In genomic region chr12:23810327-23810902, GRCh38 we compare ENCODE assay signal across 1 cellular context.
TF ChIP-seq lines count a peak whose summit lies in the region.

No MANE protein-coding gene starts in this region.

TF ChIP-seq in GM23338, 12 proteins besides CTCF, POLR2A, EP300 and RAD21 (continued from another document):
- TF ChIP-seq, protein P1, sequence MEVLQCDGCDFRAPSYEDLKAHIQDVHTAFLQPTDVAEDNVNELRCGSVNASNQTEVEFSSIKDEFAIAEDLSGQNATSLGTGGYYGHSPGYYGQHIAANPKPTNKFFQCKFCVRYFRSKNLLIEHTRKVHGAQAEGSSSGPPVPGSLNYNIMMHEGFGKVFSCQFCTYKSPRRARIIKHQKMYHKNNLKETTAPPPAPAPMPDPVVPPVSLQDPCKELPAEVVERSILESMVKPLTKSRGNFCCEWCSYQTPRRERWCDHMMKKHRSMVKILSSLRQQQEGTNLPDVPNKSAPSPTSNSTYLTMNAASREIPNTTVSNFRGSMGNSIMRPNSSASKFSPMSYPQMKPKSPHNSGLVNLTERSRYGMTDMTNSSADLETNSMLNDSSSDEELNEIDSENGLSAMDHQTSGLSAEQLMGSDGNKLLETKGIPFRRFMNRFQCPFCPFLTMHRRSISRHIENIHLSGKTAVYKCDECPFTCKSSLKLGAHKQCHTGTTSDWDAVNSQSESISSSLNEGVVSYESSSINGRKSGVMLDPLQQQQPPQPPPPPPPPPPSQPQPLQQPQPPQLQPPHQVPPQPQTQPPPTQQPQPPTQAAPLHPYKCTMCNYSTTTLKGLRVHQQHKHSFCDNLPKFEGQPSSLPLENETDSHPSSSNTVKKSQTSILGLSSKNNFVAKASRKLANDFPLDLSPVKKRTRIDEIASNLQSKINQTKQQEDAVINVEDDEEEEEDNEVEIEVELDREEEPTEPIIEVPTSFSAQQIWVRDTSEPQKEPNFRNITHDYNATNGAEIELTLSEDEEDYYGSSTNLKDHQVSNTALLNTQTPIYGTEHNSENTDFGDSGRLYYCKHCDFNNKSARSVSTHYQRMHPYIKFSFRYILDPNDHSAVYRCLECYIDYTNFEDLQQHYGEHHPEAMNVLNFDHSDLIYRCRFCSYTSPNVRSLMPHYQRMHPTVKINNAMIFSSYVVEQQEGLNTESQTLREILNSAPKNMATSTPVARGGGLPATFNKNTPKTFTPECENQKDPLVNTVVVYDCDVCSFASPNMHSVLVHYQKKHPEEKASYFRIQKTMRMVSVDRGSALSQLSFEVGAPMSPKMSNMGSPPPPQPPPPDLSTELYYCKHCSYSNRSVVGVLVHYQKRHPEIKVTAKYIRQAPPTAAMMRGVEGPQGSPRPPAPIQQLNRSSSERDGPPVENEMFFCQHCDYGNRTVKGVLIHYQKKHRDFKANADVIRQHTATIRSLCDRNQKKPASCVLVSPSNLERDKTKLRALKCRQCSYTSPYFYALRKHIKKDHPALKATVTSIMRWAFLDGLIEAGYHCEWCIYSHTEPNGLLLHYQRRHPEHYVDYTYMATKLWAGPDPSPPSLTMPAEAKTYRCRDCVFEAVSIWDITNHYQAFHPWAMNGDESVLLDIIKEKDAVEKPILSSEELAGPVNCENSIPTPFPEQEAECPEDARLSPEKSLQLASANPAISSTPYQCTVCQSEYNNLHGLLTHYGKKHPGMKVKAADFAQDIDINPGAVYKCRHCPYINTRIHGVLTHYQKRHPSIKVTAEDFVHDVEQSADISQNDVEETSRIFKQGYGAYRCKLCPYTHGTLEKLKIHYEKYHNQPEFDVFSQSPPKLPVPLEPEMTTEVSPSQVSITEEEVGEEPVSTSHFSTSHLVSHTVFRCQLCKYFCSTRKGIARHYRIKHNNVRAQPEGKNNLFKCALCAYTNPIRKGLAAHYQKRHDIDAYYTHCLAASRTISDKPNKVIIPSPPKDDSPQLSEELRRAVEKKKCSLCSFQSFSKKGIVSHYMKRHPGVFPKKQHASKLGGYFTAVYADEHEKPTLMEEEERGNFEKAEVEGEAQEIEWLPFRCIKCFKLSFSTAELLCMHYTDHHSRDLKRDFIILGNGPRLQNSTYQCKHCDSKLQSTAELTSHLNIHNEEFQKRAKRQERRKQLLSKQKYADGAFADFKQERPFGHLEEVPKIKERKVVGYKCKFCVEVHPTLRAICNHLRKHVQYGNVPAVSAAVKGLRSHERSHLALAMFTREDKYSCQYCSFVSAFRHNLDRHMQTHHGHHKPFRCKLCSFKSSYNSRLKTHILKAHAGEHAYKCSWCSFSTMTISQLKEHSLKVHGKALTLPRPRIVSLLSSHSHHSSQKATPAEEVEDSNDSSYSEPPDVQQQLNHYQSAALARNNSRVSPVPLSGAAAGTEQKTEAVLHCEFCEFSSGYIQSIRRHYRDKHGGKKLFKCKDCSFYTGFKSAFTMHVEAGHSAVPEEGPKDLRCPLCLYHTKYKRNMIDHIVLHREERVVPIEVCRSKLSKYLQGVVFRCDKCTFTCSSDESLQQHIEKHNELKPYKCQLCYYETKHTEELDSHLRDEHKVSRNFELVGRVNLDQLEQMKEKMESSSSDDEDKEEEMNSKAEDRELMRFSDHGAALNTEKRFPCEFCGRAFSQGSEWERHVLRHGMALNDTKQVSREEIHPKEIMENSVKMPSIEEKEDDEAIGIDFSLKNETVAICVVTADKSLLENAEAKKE (CRISPR knock-in tag; IDR thresholded peaks at IDR 0.05): no peak
